Comparison of ENCODE assay signal across 13 cellular contexts in the genomic region with DNA sequence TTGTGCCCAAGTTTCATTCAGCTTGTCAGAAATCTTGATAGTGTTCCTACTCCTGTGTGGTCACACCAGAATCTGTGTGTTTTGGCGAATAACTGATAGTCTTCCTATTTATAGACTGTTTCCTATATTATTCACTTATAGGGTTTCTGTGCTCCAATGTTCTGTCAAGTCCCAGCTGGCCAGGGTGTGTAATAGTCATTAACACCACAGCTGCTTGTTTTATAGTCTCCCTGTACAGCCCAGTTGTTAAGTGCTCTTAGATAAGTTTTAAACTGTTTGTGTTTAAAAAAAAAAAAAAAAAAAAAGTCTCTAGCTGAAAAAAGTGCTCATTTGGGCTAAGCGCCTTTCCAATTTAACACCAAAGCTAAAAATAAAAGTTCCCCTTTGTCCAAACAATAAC. TPM values are rescaled to one million over a fixed set of nuclear protein-coding genes. Genes with fewer than 3 reads are reported as not detected.
DNase-seq lines count a peak whose midpoint lies in the region; ATAC-seq and TF ChIP-seq lines count a peak whose summit lies in the region.
"Had no signal": no experiment of that assay in that cellular context is flagged by ENCODE, and none has a peak within 500 bp of the region (broad histone marks: within the 10 kb centered on the region; RNA-seq: fewer than 3 reads in every experiment).

No MANE protein-coding gene starts in this region.

- H3K27ac ChIP-seq in foreskin keratinocyte (peak overlapping the region; percentile 28), sigmoid colon (peak overlapping the region in 3 of 4 donors; percentile 14 to 34 (median 17))

- TF ChIP-seq EP300 in sigmoid colon (IDR thresholded peaks at IDR 0.05) = no peak

- WGBS in sigmoid colon, 2 donors = 8 to 24% methylated on average over 2 of the region's 2 CpGs

- H3K4me3 ChIP-seq in sigmoid colon = no peak overlapping the region

- ATAC-seq in foreskin keratinocyte = no peak
- ATAC-seq in HG02642 (IDR thresholded peaks at IDR 0.05; ENCODE audit: poor library complexity, unreplicated experiment) = no peak

- TF ChIP-seq CTCF in foreskin keratinocyte (conservative IDR thresholded peaks at IDR 0.05) (no peak), sigmoid colon (IDR thresholded peaks at IDR 0.05) (no peak)

- peak; percentile 56 for DNase-seq in LHCN-M2 (ENCODE audit: low read depth)
- peak; percentile 56 for DNase-seq in NCI-H1105 treated with DMSO at 0.1 percent for 48 hours (lab: John Stamatoyannopoulos, UW)
- DNase-seq in foreskin keratinocyte = peak in 1 of 2 donors; percentile 17
- DNase-seq in sigmoid colon = no peak
- DNase-seq in stimulated activated CD4-positive, alpha-beta T cell treated with anti-CD3 and anti-CD28 coated beads, Interleukin-4, amount 100 ng/mL, for 4 hours = no peak
- DNase-seq in NCI-H510A treated with DMSO at 0.1 percent for 48 hours (lab: John Stamatoyannopoulos, UW) = no peak
- DNase-seq: CD4-positive, alpha-beta T cell; GF-D8; KG1; NCI-H1092; NCI-H1930; NCI-H526 had no signal

- H3K36me3 ChIP-seq in sigmoid colon = no peaks in the 10 kb centered on the region

- no peak for TF ChIP-seq POLR2A in sigmoid colon (IDR thresholded peaks at IDR 0.05)

- H3K9me3 ChIP-seq in sigmoid colon = no peaks in the 10 kb centered on the region

- H3K4me1 ChIP-seq in foreskin keratinocyte (no peaks in the 10 kb centered on the region), sigmoid colon (peaks cover 0 to 20% (median 16%) of the 10 kb centered on the region in 4 donors)

- intact Hi-C loops in sigmoid colon (cut with DNase I) = no loop called here

- H3K27me3 ChIP-seq in foreskin keratinocyte (no peaks in the 10 kb centered on the region), sigmoid colon (no peaks in the 10 kb centered on the region)

RNA-seq across cellular contexts. Expression of gene GPR135, which starts 45.8 kb away (rescaled TPM):
- total RNA-seq in LHCN-M2 (2014; rRNA removed) (2.5 and 3.0 TPM in 2 replicates), foreskin keratinocyte (0.60 and 0.99 TPM in 2 replicates), sigmoid colon (10 to 100 TPM in 1 of 4 donors, 1 to 10 TPM in 3; 5.2 to 12.7 (median 6.1) TPM)
- 0.79 TPM for polyA plus RNA-seq in LHCN-M2 (2012)
- polyA plus RNA-seq in foreskin keratinocyte (0.12 and 0.13 TPM in 2 replicates), sigmoid colon (under 1 TPM in 1 of 3 donors, not detected in 2; 0.50 TPM)

Comparison
In these comparisons a context has a peak if more than half of its experiments do, and no peak if none do; other contexts are left out.
1. DNase-seq: peak in LHCN-M2 (single experiment) and NCI-H1105 treated with DMSO at 0.1 percent for 48 hours (single experiment); none in sigmoid colon (single experiment), stimulated activated CD4-positive, alpha-beta T cell treated with anti-CD3 and anti-CD28 coated beads, Interleukin-4, amount 100 ng/mL, for 4 hours (0 of 2) and NCI-H510A treated with DMSO at 0.1 percent for 48 hours (single experiment).